25 cellular contexts compared by ENCODE assay signal in the genomic region with DNA sequence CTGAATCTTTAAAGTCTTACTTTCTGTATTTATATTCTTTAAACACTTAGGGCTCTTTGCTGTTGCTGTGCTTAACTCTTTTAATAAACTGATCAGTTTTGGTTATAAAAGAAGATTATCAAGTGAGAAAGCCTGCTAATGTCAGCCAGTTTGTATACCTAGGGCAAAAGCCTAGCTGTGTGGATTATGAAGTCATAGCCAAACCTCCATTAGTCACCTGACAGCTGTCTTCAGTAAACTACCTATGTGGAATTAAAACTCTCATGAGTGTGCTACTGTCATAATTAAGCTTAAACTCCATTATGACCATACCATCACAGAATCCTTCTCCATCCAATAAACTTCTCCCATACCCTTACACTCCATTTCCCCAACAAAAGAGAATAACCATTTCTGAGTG.
"Had no signal": no experiment of that assay in that cellular context is flagged by ENCODE, and none has a peak within 500 bp of the region (broad histone marks: within the 10 kb centered on the region; RNA-seq: fewer than 3 reads in every experiment).

No MANE protein-coding gene starts in this region.

- H3K4me1 ChIP-seq: left lung, lower lobe of right lung, uterus had no signal

- ATAC-seq: left colon; left lung; lower lobe of right lung; natural killer cell; right cardiac atrium; sciatic nerve; stimulated activated memory B cell treated with anti-CD40 and anti-IgM and Interleukin-4, amounts not matched to agents 10 μg/mL and 1 μg/mL and 100 μg/mL, for 72 hours; stimulated activated naive CD8-positive, alpha-beta T cell treated with anti-CD3 and anti-CD28 coated beads, Interleukin-15, amount 100 ng/mL, for 72 hours had no signal

- H3K9me3 ChIP-seq: lower lobe of right lung, ovary, tibial nerve, uterus had no signal

- DNase-seq: hypothalamus; immature natural killer cell; kidney; left colon; left lung; lower lobe of right lung; mesendoderm; naive B cell; natural killer cell; nephron progenitor cell; ovary; retina; right cardiac atrium; stimulated activated CD4-positive, alpha-beta T cell treated with anti-CD3 and anti-CD28 coated beads, Interleukin-1b, Interleukin-23, amount 100 ng/mL, for 48 hours; stimulated activated CD4-positive, alpha-beta T cell treated with anti-CD3 and anti-CD28 coated beads, Interleukin-2, amount 100 ng/mL, for 48 hours; stimulated activated CD4-positive, alpha-beta T cell treated with anti-CD3 and anti-CD28 coated beads, Interleukin-4, amount 100 ng/mL, for 4 hours; stimulated activated CD8-positive, alpha-beta memory T cell treated with anti-CD3 and anti-CD28 coated beads, Interleukin-4, amount 100 ng/mL, for 48 hours; stimulated activated naive CD4-positive, alpha-beta T cell treated with Interleukin-2 at 50 U/mL for 16 hours; stimulated activated naive CD8-positive, alpha-beta T cell treated with anti-CD3 and anti-CD28 coated beads, Interleukin-15, amount 100 ng/mL, for 72 hours; substantia nigra; uterus had no signal

- H3K4me3 ChIP-seq: left lung, lower lobe of right lung, ovary, smooth muscle cell, tibial nerve, uterus had no signal

- H3K27me3 ChIP-seq: left lung, ovary, tibial nerve, uterus had no signal

- H3K4me2 ChIP-seq: smooth muscle cell had no signal

- H3K36me3 ChIP-seq: left lung, lower lobe of right lung, ovary, tibial nerve, uterus had no signal

- H3K27ac ChIP-seq: left lung, lower lobe of right lung, ovary, tibial nerve, uterus had no signal
